9 cellular contexts compared by ENCODE assay signal in genomic region chr5:149429839-149430721, GRCh38. TPM values are rescaled to one million over a fixed set of nuclear protein-coding genes. Genes with fewer than 3 reads are reported as not detected.
DNase-seq lines count a peak whose midpoint lies in the region; ATAC-seq, FAIRE-seq and TF ChIP-seq lines count a peak whose summit lies in the region.
"Had no signal": no experiment of that assay in that cellular context is flagged by ENCODE, and none has a peak within 500 bp of the region (broad histone marks: within the 10 kb centered on the region; RNA-seq: fewer than 3 reads in every experiment).

No MANE protein-coding gene starts in this region.

- no peaks in the 10 kb centered on the region for H3F3A ChIP-seq in Loucy (ENCODE audit: low read depth)

- no peak overlapping the region for H3K14ac ChIP-seq in mesenchymal stem cell (ENCODE audit: low read length in 2 of 2)

- H3K4me2 ChIP-seq in Loucy (ENCODE audit: low read depth, low read length, poor library complexity, severe bottlenecking) (no peak overlapping the region), mesenchymal stem cell (ENCODE audit: low read length, poor library complexity, severe bottlenecking) (no peak overlapping the region)

- H3K18ac ChIP-seq in mesenchymal stem cell (ENCODE audit: low read depth in 1 of 2, low read length in 2 of 2): peak overlapping the region; percentile 58 to 89

- peaks cover 3% of the 10 kb centered on the region for H3K79me1 ChIP-seq in mesenchymal stem cell (replicated peaks; ENCODE audit: low read length, poor library complexity, severe bottlenecking)

- no peak overlapping the region for H2BK5ac ChIP-seq in mesenchymal stem cell (ENCODE audit: low read depth, low read length, poor library complexity, severe bottlenecking)

- peak overlapping the region; percentile 90 to 92 for H3K4ac ChIP-seq in mesenchymal stem cell (ENCODE audit: low read depth in 1 of 2, low read length in 2 of 2)

- H3K9ac ChIP-seq in Loucy (ENCODE audit: low read depth, low read length, poor library complexity, severe bottlenecking) (no peak overlapping the region), mesenchymal stem cell (ENCODE audit: low read length) (no peak overlapping the region)

- peak overlapping the region; percentile 75 to 88 for H2BK12ac ChIP-seq in mesenchymal stem cell (ENCODE audit: low read length in 2 of 2)

- CTCF ChIA-PET in AG04449 (lab: Yijun Ruan, JAX): interaction anchor here (2.5 to 35.1 kb wide), 3 partner anchors 9 to 62 kb away, joined by 9 to 737 read pairs (median 519); partner anchors contain the start of gene IL17B

- peak overlapping the region; percentile 80 for H2BK120ac ChIP-seq in mesenchymal stem cell (ENCODE audit: low read depth, low read length)

- H4K20me1 ChIP-seq in Loucy (ENCODE audit: insufficient read depth, low read length, poor library complexity, severe bottlenecking): no peaks in the 10 kb centered on the region

- H2BK15ac ChIP-seq in mesenchymal stem cell (ENCODE audit: low read depth, poor library complexity, severe bottlenecking): no peak overlapping the region

- H3K4me1 ChIP-seq in Loucy (ENCODE audit: insufficient read depth, low read length, poor library complexity, severe bottlenecking) (peaks cover 19% of the 10 kb centered on the region), mesenchymal stem cell (ENCODE audit: control insufficient read depth, insufficient read depth, low read depth, low read length) (peaks cover 16% of the 10 kb centered on the region)

- ATAC-seq in HG03565 (IDR thresholded peaks at IDR 0.05; ENCODE audit: unreplicated experiment) (no peak), HG02642 (IDR thresholded peaks at IDR 0.05; ENCODE audit: poor library complexity, unreplicated experiment) (no peak)

- FAIRE-seq in HTR-8/SVneo (lab: Jason Lieb, UNC): no peak

- peak overlapping the region; percentile 30 for H3K27ac ChIP-seq in cingulate gyrus (ENCODE audit: low read depth, low read length)
- no peak overlapping the region for H3K27ac ChIP-seq in mesenchymal stem cell (ENCODE audit: low read length, poor library complexity, severe bottlenecking)

- H2AFZ ChIP-seq in Loucy (ENCODE audit: low read length) (no peak overlapping the region), mesenchymal stem cell (ENCODE audit: low read depth, low read length) (no peak overlapping the region)

- no peaks in the 10 kb centered on the region for H3K9me3 ChIP-seq in Loucy (ENCODE audit: insufficient read depth, low read depth, low read length)
- H3K9me3 ChIP-seq in mesenchymal stem cell (ENCODE audit: control insufficient read depth, low read length): no peaks in the 10 kb centered on the region

- H3K4me3 ChIP-seq in AG04449 (ENCODE audit: low read depth, low read length): no peak overlapping the region
- no peak overlapping the region for H3K4me3 ChIP-seq in Loucy (ENCODE audit: low read length, poor library complexity, severe bottlenecking)
- H3K4me3 ChIP-seq in mesenchymal stem cell (ENCODE audit: insufficient read depth in 1 of 2, low read depth in 1 of 2, low read length in 2 of 2): no peak overlapping the region

- no peak for DNase-seq in AG04449 (ENCODE audit: low read depth, low spot score)
- DNase-seq in mesenchymal stem cell: peak; percentile 84
- DNase-seq in HTR-8/SVneo (ENCODE audit: insufficient read length, low spot score): no peak
- DNase-seq in NAMALWA (ENCODE audit: low spot score): no peak
- DNase-seq: midbrain had no signal

- H3K9me2 ChIP-seq in Loucy (replicated peaks; ENCODE audit: low read depth, low read length): no peaks in the 10 kb centered on the region

- no peaks in the 10 kb centered on the region for H3K27me3 ChIP-seq in Loucy (ENCODE audit: insufficient read depth, low read length, poor library complexity, severe bottlenecking)
- no peaks in the 10 kb centered on the region for H3K27me3 ChIP-seq in mesenchymal stem cell (ENCODE audit: control insufficient read depth in 1 of 2, insufficient read depth in 1 of 2, low read length in 2 of 2)

- peak overlapping the region; percentile 35 for H2AK5ac ChIP-seq in mesenchymal stem cell (ENCODE audit: low read length, severe bottlenecking)

- peak overlapping the region; percentile 67 for H4K91ac ChIP-seq in mesenchymal stem cell (ENCODE audit: low read length)

- no peak overlapping the region for H3K23ac ChIP-seq in mesenchymal stem cell (ENCODE audit: low read length in 2 of 2)

- peak; percentile 24 for TF ChIP-seq CTCF in AG04449 (IDR thresholded peaks at IDR 0.05; ENCODE audit: insufficient read depth, low read length, missing control alignments)
- TF ChIP-seq CTCF in Loucy (conservative IDR thresholded peaks at IDR 0.05; ENCODE audit: low read length): peak; percentile 34; the same call in 1 of the 2 replicates

- H4K8ac ChIP-seq in mesenchymal stem cell (ENCODE audit: low read length): peak overlapping the region; percentile 55

- POLR2A ChIA-PET in AG04449 (lab: Yijun Ruan, JAX): interaction anchor here (0.6 to 2.1 kb wide), 3 partner anchors 17 to 23 kb away, joined by 3 to 12 read pairs (median 4); no protein-coding TSS in a partner anchor

- WGBS in mesenchymal stem cell: 35% methylated on average over 13 of the region's 15 CpGs

- H3K36me3 ChIP-seq in Loucy (ENCODE audit: insufficient read depth, low read length) (no peaks in the 10 kb centered on the region), mesenchymal stem cell (ENCODE audit: control insufficient read depth in 1 of 2, insufficient read depth in 2 of 2, low read depth in 1 of 2, low read length in 2 of 2) (peaks cover 30 to 42% of the 10 kb centered on the region in 2 experiments)

- H3K79me2 ChIP-seq in Loucy (ENCODE audit: insufficient read depth, low read length): no peaks in the 10 kb centered on the region

RNA-seq across cellular contexts. Expression of gene IL17B, which starts 51.0 kb away (rescaled TPM):
- polyA plus RNA-seq in mesenchymal stem cell (2013, experiment 1 of 2): 6.6 TPM
- 6.3 TPM for polyA plus RNA-seq in mesenchymal stem cell (2013, experiment 2 of 2)
